Comparison of ENCODE assay signal across 10 cellular contexts in genomic region chr7:75599244-75599771, GRCh38.
DNase-seq lines count a peak whose midpoint lies in the region; ATAC-seq and TF ChIP-seq lines count a peak whose summit lies in the region.
"Had no signal": no experiment of that assay in that cellular context is flagged by ENCODE, and none has a peak within 500 bp of the region (broad histone marks: within the 10 kb centered on the region; RNA-seq: fewer than 3 reads in every experiment).

No MANE protein-coding gene starts in this region.

- no peak for TF ChIP-seq CTCF in BE2C (IDR thresholded peaks at IDR 0.05; ENCODE audit: low read depth, low read length)
- no peak for TF ChIP-seq CTCF in neural crest cell (conservative IDR thresholded peaks at IDR 0.05)
- TF ChIP-seq CTCF in osteoblast (IDR thresholded peaks at IDR 0.05; ENCODE audit: extremely low read depth, low read depth, low read length): no peak
- TF ChIP-seq CTCF in MM.1S (IDR thresholded peaks at IDR 0.05; ENCODE audit: low read length): no peak

- peak overlapping the region; percentile 69 for H3K4me3 Mint-ChIP-seq in neural crest cell

- DNase-seq in BE2C: peak; percentile 20
- peak; percentile 73 for DNase-seq in NCI-H2171 (lab: John Stamatoyannopoulos, UW)
- peak; percentile 58 for DNase-seq in neural crest cell (ENCODE audit: low read depth, low spot score)
- no peak for DNase-seq in osteoblast (ENCODE audit: insufficient read length, low spot score, missing footprints)
- no peak for DNase-seq in MM.1S
- DNase-seq: AML-193, NCI-H510A treated with DMSO at 0.1 percent for 48 hours had no signal

- peaks cover under 1% of the 10 kb centered on the region for H3K36me3 Mint-ChIP-seq in neural crest cell (ENCODE audit: low read depth)

- no peaks in the 10 kb centered on the region for H3F3A ChIP-seq in MM.1S (ENCODE audit: insufficient read depth, low read length)

- H3K36me3 ChIP-seq in BE2C (no peaks in the 10 kb centered on the region), esophagus (ENCODE audit: control insufficient read depth in 2 of 2, insufficient read depth in 2 of 2, low read length in 1 of 2) (no peaks in the 10 kb centered on the region), osteoblast (ENCODE audit: insufficient read depth, low read length) (no peaks in the 10 kb centered on the region), MM.1S (replicated peaks; ENCODE audit: insufficient read depth, low read length) (no peaks in the 10 kb centered on the region)

- H3K9me3 Mint-ChIP-seq in neural crest cell: no peaks in the 10 kb centered on the region

- H3K27ac ChIP-seq in esophagus (ENCODE audit: low read depth in 2 of 2, low read length in 1 of 2): peak overlapping the region; percentile 18 to 28
- H3K27ac ChIP-seq in osteoblast (ENCODE audit: low read depth, low read length): no peak overlapping the region
- H3K27ac ChIP-seq in MM.1S (ENCODE audit: low read length): no peak overlapping the region

- ATAC-seq in HG02938 (IDR thresholded peaks at IDR 0.05; ENCODE audit: unreplicated experiment): no peak
- no peak for ATAC-seq in GM21381 (IDR thresholded peaks at IDR 0.05; ENCODE audit: unreplicated experiment)

- H3K4me1 Mint-ChIP-seq in neural crest cell: peaks cover 40% of the 10 kb centered on the region

- H3K9me3 ChIP-seq in BE2C (no peaks in the 10 kb centered on the region), esophagus (ENCODE audit: control insufficient read depth in 2 of 2, insufficient read depth in 1 of 2, low read depth in 1 of 2, low read length in 1 of 2) (no peaks in the 10 kb centered on the region), osteoblast (ENCODE audit: low read depth, low read length) (no peaks in the 10 kb centered on the region), MM.1S (replicated peaks; ENCODE audit: insufficient read depth, low read length) (no peaks in the 10 kb centered on the region)

- H3K27me3 Mint-ChIP-seq in neural crest cell (ENCODE audit: low read depth): no peaks in the 10 kb centered on the region

- H3K27me3 ChIP-seq in BE2C (no peaks in the 10 kb centered on the region), esophagus (ENCODE audit: control insufficient read depth in 1 of 2, insufficient read depth in 2 of 2, low read length in 2 of 2) (no peaks in the 10 kb centered on the region), osteoblast (ENCODE audit: insufficient read depth, low read length) (no peaks in the 10 kb centered on the region), MM.1S (replicated peaks; ENCODE audit: insufficient read depth, low read length) (no peaks in the 10 kb centered on the region)

- no peak overlapping the region for H3K4me2 ChIP-seq in osteoblast (ENCODE audit: insufficient read depth, low read length)
- H3K4me2 ChIP-seq in MM.1S (ENCODE audit: low read depth, low read length): no peak overlapping the region

- H2AFZ ChIP-seq in osteoblast (ENCODE audit: low read length) (no peak overlapping the region), MM.1S (ENCODE audit: low read length) (no peak overlapping the region)

- H3K9me2 ChIP-seq in MM.1S (replicated peaks; ENCODE audit: insufficient read depth, low read length): no peaks in the 10 kb centered on the region

- H3K4me3 ChIP-seq in BE2C (ENCODE audit: low read depth, low read length): peak overlapping the region; percentile 2; the same call in 1 of the 2 replicates
- H3K4me3 ChIP-seq in esophagus (ENCODE audit: low read depth in 1 of 2, low read length in 2 of 2): no peak overlapping the region
- no peak overlapping the region for H3K4me3 ChIP-seq in osteoblast (ENCODE audit: insufficient read depth, low read length)
- no peak overlapping the region for H3K4me3 ChIP-seq in MM.1S (ENCODE audit: low read length)

- H3K4me1 ChIP-seq in BE2C (no peaks in the 10 kb centered on the region), esophagus (ENCODE audit: control insufficient read depth in 2 of 2, insufficient read depth in 2 of 2, low read length in 1 of 2) (no peaks in the 10 kb centered on the region), osteoblast (ENCODE audit: insufficient read depth, low read length) (peaks cover 11% of the 10 kb centered on the region), MM.1S (ENCODE audit: low read length) (no peaks in the 10 kb centered on the region)

- H3K27ac Mint-ChIP-seq in neural crest cell (ENCODE audit: unreplicated experiment): peak overlapping the region; percentile 89

- 49% methylated on average over 13 to 15 of the region's 15 CpGs for WGBS in esophagus, 2 donors

- H4K20me1 ChIP-seq in osteoblast (ENCODE audit: insufficient read depth, low read length) (no peaks in the 10 kb centered on the region), MM.1S (ENCODE audit: insufficient read depth, low read length) (no peaks in the 10 kb centered on the region)

- H3K79me2 ChIP-seq in osteoblast (ENCODE audit: insufficient read depth, low read length): no peaks in the 10 kb centered on the region
- H3K79me2 ChIP-seq in MM.1S (ENCODE audit: low read length): no peaks in the 10 kb centered on the region

- H3K9ac ChIP-seq in MM.1S (ENCODE audit: low read length): no peak overlapping the region

Comparison
In these comparisons a context has a peak if more than half of its experiments do, and no peak if none do; other contexts are left out.
1. DNase-seq: peak in BE2C (single experiment), NCI-H2171 (single experiment) and neural crest cell (single experiment); none in osteoblast (single experiment) and MM.1S (single experiment).
2. H3K27ac ChIP-seq: peak in esophagus (2 of 2); none in osteoblast (single experiment) and MM.1S (single experiment).